ENCODE assay signal across 14 cellular contexts in the genomic region with DNA sequence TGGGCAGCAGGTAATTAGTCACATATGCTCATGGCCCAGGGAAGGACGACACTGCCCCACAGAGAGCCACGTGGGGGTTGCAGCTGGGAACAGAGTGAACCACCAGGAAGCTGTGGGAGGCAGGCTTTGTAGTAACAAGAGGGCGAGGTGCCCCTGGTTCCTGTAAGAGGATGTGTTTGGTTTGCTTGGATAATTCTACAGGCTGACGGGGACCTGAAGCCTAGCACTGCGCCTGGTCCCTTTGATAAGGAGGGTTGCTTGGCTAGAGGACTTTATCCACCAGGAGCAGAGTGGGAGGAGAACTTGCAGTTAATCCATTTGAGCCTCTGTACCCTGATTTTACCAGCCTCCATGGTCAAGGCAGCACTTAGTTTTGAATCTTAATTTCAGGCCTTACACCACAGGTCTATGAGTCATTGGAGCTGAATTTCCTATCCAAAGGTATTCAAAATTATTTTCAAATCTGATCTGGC.
DNase-seq lines count a peak whose midpoint lies in the region; ATAC-seq and TF ChIP-seq lines count a peak whose summit lies in the region.
"Had no signal": no experiment of that assay in that cellular context is flagged by ENCODE, and none has a peak within 500 bp of the region (broad histone marks: within the 10 kb centered on the region; RNA-seq: fewer than 3 reads in every experiment).

No MANE protein-coding gene starts in this region.

- ATAC-seq in HCT116 (peak; percentile 80), heart right ventricle (peak in 5 of 8 donors; percentile 6 to 35 (median 26)), upper lobe of left lung (ENCODE audit: low FRiP score in 2 of 2) (no peak)

- no peak overlapping the region for H3K4me3 Mint-ChIP-seq in nephron progenitor cell
- H3K4me3 Mint-ChIP-seq: activated CD4-positive, alpha-beta T cell treated with anti-CD3 and anti-CD28 coated beads, Interleukin-2, amount 10 ng/mL, durations not matched to agents 7 days and 5 days; activated naive CD8-positive, alpha-beta T cell; B cell had no signal

- peaks cover 5 to 6% of the 10 kb centered on the region in 2 experiments; a peak in 2 of 4 replicates for H3K4me1 ChIP-seq in HCT116 (ENCODE audit: control insufficient read depth in 1 of 2, insufficient read depth in 2 of 2, low read length in 2 of 2)
- H3K4me1 ChIP-seq in heart right ventricle = peaks cover 0 to 8% (median 0%) of the 10 kb centered on the region in 9 donors
- no peaks in the 10 kb centered on the region for H3K4me1 ChIP-seq in upper lobe of left lung

- peaks cover under 1% of the 10 kb centered on the region for H3K4me1 Mint-ChIP-seq in nephron progenitor cell
- H3K4me1 Mint-ChIP-seq: B cell had no signal

- DNase-seq in A172 (ENCODE audit: low spot score) (peak; percentile 24), HCT116 (ENCODE audit: low read depth, low spot score) (no peak), heart right ventricle (no peak), nephron progenitor cell (no peak), upper lobe of left lung (no peak), activated gamma-delta T cell treated with Interleukin-2 at 50 U/mL for 16 hours (no peak)
- DNase-seq in activated CD4-positive, alpha-beta T cell treated with anti-CD3 and anti-CD28 coated beads for 1 hour = no peak
- DNase-seq: activated CD4-positive, alpha-beta T cell treated with anti-CD3 and anti-CD28 coated beads, Interleukin-2, amount 10 ng/mL, durations not matched to agents 7 days and 5 days; NCI-H1436; PC-9; retina had no signal

- H3K27ac ChIP-seq in HCT116 (ENCODE audit: low read depth, low read length) = no peak overlapping the region
- H3K27ac ChIP-seq in VCaP = peak overlapping the region; percentile 9; the same call in 1 of the 2 replicates
- no peak overlapping the region for H3K27ac ChIP-seq in heart right ventricle
- no peak overlapping the region for H3K27ac ChIP-seq in upper lobe of left lung
- H3K27ac ChIP-seq: PC-9 had no signal

- H3K27me3 ChIP-seq in HCT116 (ENCODE audit: insufficient read depth, low read length) (no peaks in the 10 kb centered on the region), heart right ventricle (no peaks in the 10 kb centered on the region), upper lobe of left lung (no peaks in the 10 kb centered on the region)

- TF ChIP-seq EP300 in upper lobe of left lung (IDR thresholded peaks at IDR 0.05) = no peak

- TF ChIP-seq CTCF in HCT116 (IDR thresholded peaks at IDR 0.05 in 2 of 3, conservative IDR thresholded peaks at IDR 0.05 in 1 of 3; ENCODE audit: borderline replicate concordance in 1 of 3, insufficient read depth in 1 of 3, low read depth in 2 of 3, low read length in 2 of 3) (peak in 1 of 3 experiments; percentile 25; a peak in 1 of 6 replicates), VCaP (conservative IDR thresholded peaks at IDR 0.05) (no peak), heart right ventricle (IDR thresholded peaks at IDR 0.05) (no peak), nephron progenitor cell (IDR thresholded peaks at IDR 0.05) (no peak), upper lobe of left lung (IDR thresholded peaks at IDR 0.05) (no peak)

- H3K9me3 ChIP-seq in HCT116 (ENCODE audit: control insufficient read depth in 1 of 2, insufficient read depth in 1 of 2, low read depth in 1 of 2, low read length in 2 of 2) (no peaks in the 10 kb centered on the region; a peak in 1 of 4 replicates), heart right ventricle (peaks cover 0 to 6% (median 0%) of the 10 kb centered on the region in 11 donors), upper lobe of left lung (no peaks in the 10 kb centered on the region)

- H3K4me2 ChIP-seq in HCT116 (ENCODE audit: low read length) = no peak overlapping the region
- H3K4me2 ChIP-seq: PC-9 had no signal

- no peak overlapping the region for H2AFZ ChIP-seq in HCT116 (ENCODE audit: low read depth, low read length, poor library complexity, severe bottlenecking)
- H2AFZ ChIP-seq: PC-9 had no signal

- H4K20me1 ChIP-seq in HCT116 (ENCODE audit: insufficient read depth) = no peaks in the 10 kb centered on the region

- H3K9me3 Mint-ChIP-seq in nephron progenitor cell = peaks cover 10% of the 10 kb centered on the region

- CTCF ChIA-PET in HCT116 (lab: Charles Lee) = interaction anchor here (0.6 to 1.9 kb wide), 4 partner anchors 9 to 81 kb away, joined by 3 to 5 read pairs (median 4); no protein-coding TSS in a partner anchor

- H3K27ac Mint-ChIP-seq in nephron progenitor cell = no peak overlapping the region
- H3K27ac Mint-ChIP-seq: activated CD4-positive, alpha-beta T cell treated with anti-CD3 and anti-CD28 coated beads, Interleukin-2, amount 10 ng/mL, durations not matched to agents 7 days and 5 days; activated naive CD8-positive, alpha-beta T cell had no signal

- H3K4me3 ChIP-seq in HCT116 (replicated peaks in 1 of 2; ENCODE audit: low read depth in 1 of 2, low read length in 2 of 2) (no peak overlapping the region), heart right ventricle (no peak overlapping the region), upper lobe of left lung (no peak overlapping the region)
- H3K4me3 ChIP-seq: PC-9 had no signal

- no TSS peak for BruUV-seq in HCT116 (replicated peaks; lab: Mats Ljungman, UMichigan)

- POLR2A ChIA-PET in HCT116 (lab: Charles Lee) = no interaction called here

- H3K27me3 Mint-ChIP-seq in nephron progenitor cell (ENCODE audit: low read depth, poor library complexity) = peaks cover 13% of the 10 kb centered on the region
- H3K27me3 Mint-ChIP-seq: activated CD4-positive, alpha-beta T cell treated with anti-CD3 and anti-CD28 coated beads, Interleukin-2, amount 10 ng/mL, durations not matched to agents 7 days and 5 days; activated naive CD8-positive, alpha-beta T cell had no signal

- no peaks in the 10 kb centered on the region for H3K36me3 ChIP-seq in HCT116 (ENCODE audit: control insufficient read depth in 1 of 2, insufficient read depth in 2 of 2, low read length in 2 of 2)
- no peaks in the 10 kb centered on the region for H3K36me3 ChIP-seq in heart right ventricle
- H3K36me3 ChIP-seq in upper lobe of left lung = no peaks in the 10 kb centered on the region

- intact Hi-C loops in HCT116 (cut with micrococcal nuclease) (no loop called here), heart right ventricle (cut with DNase I) (no loop called here)

- 75 to 77% methylated on average over 5 of the region's 5 CpGs for WGBS in heart right ventricle, 2 donors
- 82 to 93% methylated on average over 5 of the region's 5 CpGs for WGBS in upper lobe of left lung, 2 donors

- peak; percentile 12; the same call in 1 of the 2 replicates for TF ChIP-seq RAD21 in HCT116 (IDR thresholded peaks at IDR 0.05; ENCODE audit: low read depth)

- RAD21 ChIA-PET in HCT116 (lab: Charles Lee; ENCODE audit: low non-redundant PET in 1 of 2, low total read pairs in 2 of 2, uncharacterized antibody in 2 of 2, unreplicated experiment in 2 of 2) = no interaction called here

- H3K9ac ChIP-seq in HCT116 (ENCODE audit: low read length) = no peak overlapping the region

- H3K9me2 ChIP-seq in HCT116 (ENCODE audit: insufficient read depth) = no peaks in the 10 kb centered on the region

- H3K79me2 ChIP-seq in HCT116 (ENCODE audit: insufficient read depth, low read length) = no peaks in the 10 kb centered on the region

- TF ChIP-seq POLR2A in HCT116 (IDR thresholded peaks at IDR 0.05; ENCODE audit: borderline replicate concordance, extremely low read depth, insufficient read depth, insufficient read length) (no peak), upper lobe of left lung (IDR thresholded peaks at IDR 0.05) (no peak)

- H3K36me3 Mint-ChIP-seq in nephron progenitor cell (ENCODE audit: low read depth) = no peaks in the 10 kb centered on the region

TF ChIP-seq in HCT116, 20 proteins besides CTCF, POLR2A, EP300 and RAD21 (continues in another document):
- TF ChIP-seq CBX3 (IDR thresholded peaks at IDR 0.05; ENCODE audit: low read depth) (no peak), POLR2AphosphoS5 (IDR thresholded peaks at IDR 0.05; ENCODE audit: low read depth, low read length) (no peak), FOSL1 (IDR thresholded peaks at IDR 0.05; ENCODE audit: low read depth) (no peak), YY1 (IDR thresholded peaks at IDR 0.05; ENCODE audit: extremely low read depth, insufficient replicate concordance, low read depth, low read length) (no peak), SRF (IDR thresholded peaks at IDR 0.05; ENCODE audit: low read depth) (no peak), EZH2 (IDR thresholded peaks at IDR 0.05) (no peak), MAX (IDR thresholded peaks at IDR 0.05) (no peak), EZH2phosphoT487 (IDR thresholded peaks at IDR 0.05; ENCODE audit: borderline replicate concordance) (no peak), ZNF274 (IDR thresholded peaks at IDR 0.05; ENCODE audit: low read depth, low read length) (no peak), TCF7L2 (IDR thresholded peaks at IDR 0.05; ENCODE audit: borderline replicate concordance, extremely low read depth, insufficient read depth, insufficient read length) (no peak), REST (IDR thresholded peaks at IDR 0.05; ENCODE audit: low read depth) (no peak), CEBPB (IDR thresholded peaks at IDR 0.05; ENCODE audit: low read depth) (no peak)

Comparison
In these comparisons a context has a peak if more than half of its experiments do, and no peak if none do; other contexts are left out.
1. ATAC-seq: peak in HCT116 (single experiment) and heart right ventricle (5 of 8); none in upper lobe of left lung (0 of 2).